In genomic region chr2:26449278-26450030, GRCh38 we compare ENCODE assay signal across 1 cellular context.
TF ChIP-seq lines count a peak whose summit lies in the region.

No MANE protein-coding gene starts in this region.

TF ChIP-seq in K562, 482 proteins besides CTCF, POLR2A, EP300 and RAD21:
- no peak for TF ChIP-seq MLLT1 (IDR thresholded peaks at IDR 0.05)
